ENCODE assay signal across 17 cellular contexts in genomic region chr14:72786377-72787350, GRCh38.
DNase-seq lines count a peak whose midpoint lies in the region; ATAC-seq and TF ChIP-seq lines count a peak whose summit lies in the region.
"Had no signal": no experiment of that assay in that cellular context is flagged by ENCODE, and none has a peak within 500 bp of the region (broad histone marks: within the 10 kb centered on the region; RNA-seq: fewer than 3 reads in every experiment).

No MANE protein-coding gene starts in this region.

- H2AFZ ChIP-seq in mesenchymal stem cell (ENCODE audit: low read depth, low read length): no peak overlapping the region

- H3K14ac ChIP-seq in mesenchymal stem cell (ENCODE audit: low read length in 2 of 2): no peak overlapping the region

- H3K27ac ChIP-seq in left ventricle myocardium inferior (replicated peaks): peak overlapping the region; percentile 5
- no peak overlapping the region for H3K27ac ChIP-seq in mesenchymal stem cell (ENCODE audit: low read length, poor library complexity, severe bottlenecking)
- H3K27ac ChIP-seq: KMS-11 had no signal

- H2BK12ac ChIP-seq in mesenchymal stem cell (ENCODE audit: low read length in 2 of 2): peak overlapping the region in 1 of 2 experiments; percentile 12

- no peak overlapping the region for H2BK120ac ChIP-seq in mesenchymal stem cell (ENCODE audit: low read depth, low read length)

- no peak overlapping the region for H2BK15ac ChIP-seq in mesenchymal stem cell (ENCODE audit: low read depth, poor library complexity, severe bottlenecking)

- no peak overlapping the region for H4K91ac ChIP-seq in mesenchymal stem cell (ENCODE audit: low read length)

- H4K8ac ChIP-seq in mesenchymal stem cell (ENCODE audit: low read length): peak overlapping the region; percentile 40

- H3K18ac ChIP-seq in mesenchymal stem cell (ENCODE audit: low read depth in 1 of 2, low read length in 2 of 2): peak overlapping the region in 1 of 2 experiments; percentile 26

- H3K23ac ChIP-seq in mesenchymal stem cell (ENCODE audit: low read length in 2 of 2): peak overlapping the region in 1 of 2 experiments; percentile 14

- H3K4me1 Mint-ChIP-seq in type B pancreatic cell (ENCODE audit: unreplicated experiment): peaks cover 8% of the 10 kb centered on the region

- no peak overlapping the region for H3K4me3 Mint-ChIP-seq in type B pancreatic cell
- H3K4me3 Mint-ChIP-seq: CD8-positive, alpha-beta memory T cell had no signal

- intact Hi-C loops in left ventricle myocardium inferior (cut with micrococcal nuclease) (no loop called here), left cardiac atrium (cut with DNase I) (no loop called here)

- TF ChIP-seq CTCF in left ventricle myocardium inferior (IDR thresholded peaks at IDR 0.05; ENCODE audit: borderline replicate concordance): no peak
- no peak for TF ChIP-seq CTCF in type B pancreatic cell (conservative IDR thresholded peaks at IDR 0.05)

- no peaks in the 10 kb centered on the region for H3K27me3 ChIP-seq in left ventricle myocardium inferior (ENCODE audit: low read depth)
- H3K27me3 ChIP-seq in mesenchymal stem cell (ENCODE audit: control insufficient read depth in 1 of 2, insufficient read depth in 1 of 2, low read length in 2 of 2): no peaks in the 10 kb centered on the region

- H3K9me3 Mint-ChIP-seq in type B pancreatic cell: no peaks in the 10 kb centered on the region

- H2BK5ac ChIP-seq in mesenchymal stem cell (ENCODE audit: low read depth, low read length, poor library complexity, severe bottlenecking): no peak overlapping the region

- H3K4me2 ChIP-seq in mesenchymal stem cell (ENCODE audit: low read length, poor library complexity, severe bottlenecking): no peak overlapping the region
- H3K4me2 ChIP-seq: KMS-11 had no signal

- WGBS in mesenchymal stem cell: 84% methylated on average over 12 of the region's 13 CpGs

- no peaks in the 10 kb centered on the region for H3K27me3 Mint-ChIP-seq in type B pancreatic cell

- peak overlapping the region; percentile 10 for H2AK5ac ChIP-seq in mesenchymal stem cell (ENCODE audit: low read length, severe bottlenecking)

- no peak overlapping the region for H3K4ac ChIP-seq in mesenchymal stem cell (ENCODE audit: low read depth in 1 of 2, low read length in 2 of 2)

- H3K36me3 ChIP-seq in left ventricle myocardium inferior (no peaks in the 10 kb centered on the region), mesenchymal stem cell (ENCODE audit: control insufficient read depth in 1 of 2, insufficient read depth in 2 of 2, low read depth in 1 of 2, low read length in 2 of 2) (peaks cover 0 to 24% of the 10 kb centered on the region in 2 experiments)

- no peak for ATAC-seq in left cardiac atrium
- ATAC-seq: Right ventricle myocardium inferior had no signal

- H3K36me3 Mint-ChIP-seq in type B pancreatic cell: peaks cover 5% of the 10 kb centered on the region

- H3K9me3 ChIP-seq in left ventricle myocardium inferior (replicated peaks) (no peaks in the 10 kb centered on the region), mesenchymal stem cell (ENCODE audit: control insufficient read depth, low read length) (no peaks in the 10 kb centered on the region)

- no peak overlapping the region for H3K4me3 ChIP-seq in left ventricle myocardium inferior
- no peak overlapping the region for H3K4me3 ChIP-seq in mesenchymal stem cell (ENCODE audit: insufficient read depth in 1 of 2, low read depth in 1 of 2, low read length in 2 of 2)

- H3K4me1 ChIP-seq in left ventricle myocardium inferior (peaks cover 70% of the 10 kb centered on the region), mesenchymal stem cell (ENCODE audit: control insufficient read depth, insufficient read depth, low read depth, low read length) (peaks cover 33% of the 10 kb centered on the region)

- no peak overlapping the region for H3K9ac ChIP-seq in mesenchymal stem cell (ENCODE audit: low read length)
- H3K9ac ChIP-seq: KMS-11 had no signal

- H3K27ac Mint-ChIP-seq in type B pancreatic cell: no peak overlapping the region

- H3K79me1 ChIP-seq in mesenchymal stem cell (replicated peaks; ENCODE audit: low read length, poor library complexity, severe bottlenecking): peaks cover 57% of the 10 kb centered on the region

- DNase-seq in left ventricle myocardium inferior (no peak), left cardiac atrium (no peak), cerebellum (ENCODE audit: low spot score) (peak; percentile 55), mesenchymal stem cell (no peak), type B pancreatic cell (ENCODE audit: extremely low spot score, unreplicated experiment) (peak; percentile 43), HPDE6-E6E7 (ENCODE audit: extremely low spot score) (no peak), hypothalamus (lab: John Stamatoyannopoulos, UW) (no peak)
- DNase-seq: ACHN; CD8-positive, alpha-beta memory T cell; DND-41; MV-4-11; NCI-H2029; NCI-H446 treated with DMSO at 0.1 percent for 48 hours; NCI-H748 treated with DMSO at 0.1 percent for 48 hours; NK-92 treated with Interleukin-12 subunit alpha and Interleukin-12 subunit beta, amount 100 ng/mL, for 24 hours had no signal

Comparison
In these comparisons a context has a peak if more than half of its experiments do, and no peak if none do; other contexts are left out.
1. DNase-seq: peak in cerebellum (single experiment) and type B pancreatic cell (single experiment); none in left ventricle myocardium inferior (single experiment), left cardiac atrium (single experiment), mesenchymal stem cell (single experiment), HPDE6-E6E7 (single experiment) and hypothalamus (0 of 51).